13 cellular contexts compared by ENCODE assay signal in the genomic region with DNA sequence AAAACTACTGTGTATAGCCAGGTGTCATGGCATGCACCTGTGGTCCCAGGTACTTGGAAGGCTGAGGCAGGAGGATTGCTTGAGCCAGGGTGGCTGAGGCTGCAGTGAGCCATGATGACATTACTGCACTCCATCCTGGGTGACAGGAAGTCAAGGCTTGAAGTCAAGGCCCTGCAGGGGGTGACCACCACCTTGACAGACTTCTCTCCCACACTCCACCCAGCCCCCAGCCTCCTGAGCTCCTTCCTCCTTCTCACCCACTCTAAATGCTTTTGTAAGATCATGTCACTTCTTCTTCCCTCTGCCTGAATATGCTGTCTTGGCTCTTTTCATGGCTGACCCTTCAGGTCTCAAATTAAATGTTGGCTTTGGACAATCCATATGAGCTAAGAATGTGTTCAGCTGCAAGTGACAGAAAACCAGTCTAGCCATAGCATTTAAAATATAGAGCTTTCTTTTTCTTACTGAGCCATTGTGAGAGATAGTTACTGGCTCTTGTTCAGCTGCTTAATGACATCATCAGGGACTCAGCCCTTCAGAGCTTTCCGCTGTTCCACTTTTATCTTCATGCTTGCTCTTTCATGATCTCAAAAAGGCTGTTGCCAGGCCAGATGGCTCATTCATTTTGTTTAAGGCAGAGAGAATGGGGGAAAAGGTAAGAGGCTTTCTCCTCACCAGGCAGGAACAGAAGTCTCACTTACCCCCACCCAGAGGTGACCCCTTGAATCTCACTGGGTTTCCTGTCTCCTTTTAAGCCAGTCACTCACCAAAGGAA. TPM values are rescaled to one million over a fixed set of nuclear protein-coding genes. Genes with fewer than 3 reads are reported as not detected.
DNase-seq lines count a peak whose midpoint lies in the region; FAIRE-seq and TF ChIP-seq lines count a peak whose summit lies in the region.
"Had no signal": no experiment of that assay in that cellular context is flagged by ENCODE, and none has a peak within 500 bp of the region (broad histone marks: within the 10 kb centered on the region; RNA-seq: fewer than 3 reads in every experiment).

No MANE protein-coding gene starts in this region.

- no peaks in the 10 kb centered on the region for H3K9me3 ChIP-seq in astrocyte (ENCODE audit: insufficient read depth, low read depth, low read length)
- H3K9me3 ChIP-seq in neuronal stem cell (replicated peaks in 1 of 2; ENCODE audit: control insufficient read depth in 2 of 2, insufficient read depth in 1 of 2, low read depth in 1 of 2, low read length in 2 of 2): no peaks in the 10 kb centered on the region

- no peak for TF ChIP-seq CTCF in astrocyte (IDR thresholded peaks at IDR 0.05; ENCODE audit: insufficient read depth, low read depth, low read length)

- H3K27ac ChIP-seq in astrocyte (ENCODE audit: low read depth, low read length): no peak overlapping the region
- H3K27ac ChIP-seq in neuronal stem cell (replicated peaks; ENCODE audit: low read length): no peak overlapping the region
- H3K27ac ChIP-seq: heart left ventricle had no signal

- H3K4me2 ChIP-seq in astrocyte (ENCODE audit: low read length) (no peak overlapping the region), neuronal stem cell (ENCODE audit: insufficient read depth, low read length, poor library complexity, severe bottlenecking) (no peak overlapping the region)

- in situ Hi-C loops in KBM-7 (cut with MboI; ENCODE audit: low pct_unique_long_range_greater_than_20kb, low sequenced_read_pairs): no loop called here

- H3K9ac ChIP-seq in astrocyte (ENCODE audit: low read length): no peak overlapping the region
- no peak overlapping the region for H3K9ac ChIP-seq in neuronal stem cell (ENCODE audit: low read depth, low read length, poor library complexity)

- peaks cover 18% of the 10 kb centered on the region for H3K4me1 Mint-ChIP-seq in astrocyte (ENCODE audit: low read depth, unreplicated experiment)

- H2AFZ ChIP-seq in astrocyte (ENCODE audit: low read depth, low read length) (no peak overlapping the region), neuronal stem cell (ENCODE audit: low read length) (no peak overlapping the region)

- no peak overlapping the region for H4K91ac ChIP-seq in neuronal stem cell (ENCODE audit: low read depth, low read length, poor library complexity)

- peaks cover 14% of the 10 kb centered on the region for H3K9me3 Mint-ChIP-seq in astrocyte (ENCODE audit: unreplicated experiment)

- H3K23ac ChIP-seq in neuronal stem cell (ENCODE audit: low read depth, low read length, poor library complexity): no peak overlapping the region

- H2BK15ac ChIP-seq in neuronal stem cell (ENCODE audit: low read length): no peak overlapping the region

- H2BK120ac ChIP-seq in neuronal stem cell (ENCODE audit: low read depth, low read length): no peak overlapping the region

- no peak overlapping the region for H4K8ac ChIP-seq in neuronal stem cell (ENCODE audit: low read depth, low read length)

- peak overlapping the region; percentile 59 for H3K27ac Mint-ChIP-seq in astrocyte (ENCODE audit: unreplicated experiment)
- H3K27ac Mint-ChIP-seq: IgD-negative memory B cell had no signal

- peak; percentile 56 for DNase-seq in activated CD8-positive, alpha-beta memory T cell treated with anti-CD3 and anti-CD28 coated beads for 24 hours
- no peak for DNase-seq in activated CD8-positive, alpha-beta memory T cell treated with anti-CD3 and anti-CD28 coated beads, Interleukin-2, amount 50 U/mL, for 4 hours
- peak; percentile 28 for DNase-seq in KBM-7
- peak; percentile 50 for DNase-seq in astrocyte (ENCODE audit: low read depth)
- DNase-seq in neuronal stem cell (ENCODE audit: low spot score): no peak
- no peak for DNase-seq in GM03348 (ENCODE audit: low spot score)
- DNase-seq in ecto neural progenitor cell (ENCODE audit: low spot score): no peak
- no peak for DNase-seq in hepatic stellate cell (ENCODE audit: low spot score)
- DNase-seq: heart left ventricle, NCI-H1694 treated with DMSO at 0.1 percent for 48 hours, nucleus accumbens had no signal

- H3K36me3 ChIP-seq in astrocyte (ENCODE audit: insufficient read depth, low read length) (no peaks in the 10 kb centered on the region), neuronal stem cell (replicated peaks in 1 of 2; ENCODE audit: control insufficient read depth in 2 of 2, insufficient read depth in 2 of 2, low read length in 2 of 2) (no peaks in the 10 kb centered on the region)
- H3K36me3 ChIP-seq: heart left ventricle had no signal

- WGBS in neuronal stem cell (ENCODE audit: extremely low coverage in 2 of 2, insufficient read length in 2 of 2, insufficient replicate concordance in 1 of 2), 2 donors: no CpG with 5 or more reads among the region's 1 CpG

- no peaks in the 10 kb centered on the region for H3K79me2 ChIP-seq in astrocyte (ENCODE audit: insufficient read depth, low read length)

- no peak overlapping the region for H2BK5ac ChIP-seq in neuronal stem cell (ENCODE audit: low read length)

- no peak overlapping the region for H3K4me3 Mint-ChIP-seq in astrocyte (ENCODE audit: unreplicated experiment)
- H3K4me3 Mint-ChIP-seq: IgD-negative memory B cell had no signal

- H3K18ac ChIP-seq in neuronal stem cell (ENCODE audit: low read length): peak overlapping the region; percentile 21

- no peak overlapping the region for H3K14ac ChIP-seq in neuronal stem cell (ENCODE audit: low read length)

- FAIRE-seq in astrocyte (lab: Jason Lieb, UNC): no peak
- FAIRE-seq: endometrium had no signal

- H4K20me1 ChIP-seq in astrocyte (ENCODE audit: insufficient read depth, low read length): no peaks in the 10 kb centered on the region

- no peak overlapping the region for H2BK12ac ChIP-seq in neuronal stem cell (ENCODE audit: low read length)

- H3K36me3 Mint-ChIP-seq in astrocyte (ENCODE audit: low read depth, unreplicated experiment): no peaks in the 10 kb centered on the region

- H3K27me3 ChIP-seq in astrocyte (ENCODE audit: insufficient read depth, low read length): no peaks in the 10 kb centered on the region
- H3K27me3 ChIP-seq in neuronal stem cell (ENCODE audit: control insufficient read depth in 3 of 3, insufficient read depth in 3 of 3, low read depth in 1 of 3, low read length in 3 of 3): peaks cover 0 to 25% (median 0%) of the 10 kb centered on the region in 3 experiments
- H3K27me3 ChIP-seq: heart left ventricle had no signal

- no peak overlapping the region for H2AK5ac ChIP-seq in neuronal stem cell (ENCODE audit: low read depth, low read length)

- H3K4ac ChIP-seq in neuronal stem cell (ENCODE audit: low read length): no peak overlapping the region

- no peaks in the 10 kb centered on the region for H3K79me1 ChIP-seq in neuronal stem cell (ENCODE audit: low read depth, low read length)

- H3K4me1 ChIP-seq in astrocyte (ENCODE audit: insufficient read depth, low read length) (peaks cover 16% of the 10 kb centered on the region), neuronal stem cell (ENCODE audit: control insufficient read depth in 2 of 2, insufficient read depth in 1 of 2, low read depth in 1 of 2, low read length in 2 of 2) (peaks cover 9 to 20% of the 10 kb centered on the region in 2 donors)

- no peak overlapping the region for H3K4me3 ChIP-seq in astrocyte (ENCODE audit: insufficient read depth, low read depth, low read length)
- no peak overlapping the region for H3K4me3 ChIP-seq in neuronal stem cell (ENCODE audit: low read length in 2 of 2)
- H3K4me3 ChIP-seq: heart left ventricle had no signal

- peaks cover 6% of the 10 kb centered on the region for H3K27me3 Mint-ChIP-seq in astrocyte (ENCODE audit: low read depth, unreplicated experiment)
- H3K27me3 Mint-ChIP-seq: IgD-negative memory B cell had no signal

RNA-seq across cellular contexts. Expression of a gene that starts 36.7 kb away (rescaled TPM):
- total RNA-seq in astrocyte: 10.4 and 12.8 TPM in 2 replicates
- 16.7 TPM for polyA plus RNA-seq in neuronal stem cell (2013, experiment 1 of 2)
- 16.5 TPM for polyA plus RNA-seq in neuronal stem cell (2013, experiment 2 of 2)

Comparison
In these comparisons a context has a peak if more than half of its experiments do, and no peak if none do; other contexts are left out.
1. DNase-seq: peak in activated CD8-positive, alpha-beta memory T cell treated with anti-CD3 and anti-CD28 coated beads for 24 hours (single experiment), KBM-7 (single experiment) and astrocyte (single experiment); none in activated CD8-positive, alpha-beta memory T cell treated with anti-CD3 and anti-CD28 coated beads, Interleukin-2, amount 50 U/mL, for 4 hours (single experiment), neuronal stem cell (single experiment), GM03348 (single experiment), ecto neural progenitor cell (single experiment) and hepatic stellate cell (single experiment).